ENCODE assay signal across 18 cellular contexts in genomic region chr2:6934758-6935638, GRCh38. TPM values are rescaled to one million over a fixed set of nuclear protein-coding genes. Genes with fewer than 3 reads are reported as not detected.
DNase-seq lines count a peak whose midpoint lies in the region; ATAC-seq and TF ChIP-seq lines count a peak whose summit lies in the region.
"Had no signal": no experiment of that assay in that cellular context is flagged by ENCODE, and none has a peak within 500 bp of the region (broad histone marks: within the 10 kb centered on the region; RNA-seq: fewer than 3 reads in every experiment).

No MANE protein-coding gene starts in this region.

- peaks cover 42% of the 10 kb centered on the region for H3K4me1 Mint-ChIP-seq in activated naive CD8-positive, alpha-beta T cell treated with anti-CD3 and anti-CD28 coated beads, Interleukin-2, amount 50 U/mL, for 24 hours
- H3K4me1 Mint-ChIP-seq in naive thymus-derived CD4-positive, alpha-beta T cell: peaks cover 35 to 89% (median 81%) of the 10 kb centered on the region in 7 donors
- peaks cover 45% of the 10 kb centered on the region for H3K4me1 Mint-ChIP-seq in stimulated activated effector memory CD8-positive, alpha-beta T cell treated with anti-CD3 and anti-CD28 coated beads, Interleukin-12 subunit alpha, Interleukin-12 subunit beta, amount 100 ng/mL, for 72 hours
- peaks cover 20% of the 10 kb centered on the region for H3K4me1 Mint-ChIP-seq in nephron progenitor cell

- peaks cover 3 to 36% of the 10 kb centered on the region in 2 donors for H3K4me1 ChIP-seq in naive thymus-derived CD4-positive, alpha-beta T cell (ENCODE audit: control insufficient read depth in 2 of 2, insufficient read depth in 2 of 2, low read length in 2 of 2)
- H3K4me1 ChIP-seq: tibial artery had no signal

- POLR2A ChIA-PET in naive thymus-derived CD4-positive, alpha-beta T cell (lab: Charles Lee): interaction anchor here (1.0 to 1.1 kb wide), 2 partner anchors 14 to 16 kb away, joined by 3 to 4 read pairs; no protein-coding TSS in a partner anchor

- peak overlapping the region; percentile 1 for H3K27ac Mint-ChIP-seq in activated naive CD8-positive, alpha-beta T cell treated with anti-CD3 and anti-CD28 coated beads, Interleukin-2, amount 50 U/mL, for 24 hours
- H3K27ac Mint-ChIP-seq in naive thymus-derived CD4-positive, alpha-beta T cell: peak overlapping the region; percentile 6 to 88 (median 45)
- no peak overlapping the region for H3K27ac Mint-ChIP-seq in stimulated activated effector memory CD8-positive, alpha-beta T cell treated with anti-CD3 and anti-CD28 coated beads, Interleukin-12 subunit alpha, Interleukin-12 subunit beta, amount 100 ng/mL, for 72 hours
- H3K27ac Mint-ChIP-seq in nephron progenitor cell: no peak overlapping the region
- H3K27ac Mint-ChIP-seq: stimulated activated memory B cell treated with anti-CD40 and anti-IgM and Interleukin-4, amounts not matched to agents 10 μg/mL and 1 μg/mL and 100 μg/mL, for 72 hours had no signal

- H3K4me3 ChIP-seq in naive thymus-derived CD4-positive, alpha-beta T cell (ENCODE audit: low read length): no peak overlapping the region
- H3K4me3 ChIP-seq: coronary artery, PC-9, tibial artery had no signal

- no peaks in the 10 kb centered on the region for H3K27me3 Mint-ChIP-seq in activated naive CD8-positive, alpha-beta T cell treated with anti-CD3 and anti-CD28 coated beads, Interleukin-2, amount 50 U/mL, for 24 hours
- no peaks in the 10 kb centered on the region for H3K27me3 Mint-ChIP-seq in naive thymus-derived CD4-positive, alpha-beta T cell
- H3K27me3 Mint-ChIP-seq in nephron progenitor cell (ENCODE audit: low read depth, poor library complexity): no peaks in the 10 kb centered on the region
- H3K27me3 Mint-ChIP-seq: stimulated activated memory B cell treated with anti-CD40 and anti-IgM and Interleukin-4, amounts not matched to agents 10 μg/mL and 1 μg/mL and 100 μg/mL, for 72 hours had no signal

- no peaks in the 10 kb centered on the region for H3K36me3 ChIP-seq in naive thymus-derived CD4-positive, alpha-beta T cell (ENCODE audit: control insufficient read depth in 2 of 3, insufficient read depth in 3 of 3, low read length in 3 of 3)
- H3K36me3 ChIP-seq: tibial artery had no signal

- TF ChIP-seq CTCF in nephron progenitor cell (IDR thresholded peaks at IDR 0.05): no peak

- no peak overlapping the region for H3K27ac ChIP-seq in naive thymus-derived CD4-positive, alpha-beta T cell (ENCODE audit: low read depth, low read length)
- H3K27ac ChIP-seq: 22Rv1, coronary artery, PC-9, tibial artery had no signal

- no peaks in the 10 kb centered on the region for H3K9me3 ChIP-seq in naive thymus-derived CD4-positive, alpha-beta T cell (ENCODE audit: control insufficient read depth in 2 of 3, low read length in 3 of 3)
- H3K9me3 ChIP-seq: tibial artery had no signal

- intact Hi-C loops in naive thymus-derived CD4-positive, alpha-beta T cell (cut with micrococcal nuclease): loop anchor here in 1 of 2 donors (1.0 to 5.0 kb wide), 2 partner anchors 14 to 38 kb away; no protein-coding TSS in a partner anchor

- CTCF ChIA-PET in naive thymus-derived CD4-positive, alpha-beta T cell (lab: Charles Lee): interaction anchor here (1.5 kb wide), 1 partner anchor 14 kb away, joined by 11 read pairs; no protein-coding TSS in a partner anchor

- peaks cover 0 to 2% of the 10 kb centered on the region in 2 donors for H3K27me3 ChIP-seq in naive thymus-derived CD4-positive, alpha-beta T cell (ENCODE audit: control insufficient read depth in 2 of 2, insufficient read depth in 2 of 2, low read length in 2 of 2)
- H3K27me3 ChIP-seq: tibial artery had no signal

- H3K9me3 Mint-ChIP-seq in activated naive CD8-positive, alpha-beta T cell treated with anti-CD3 and anti-CD28 coated beads, Interleukin-2, amount 50 U/mL, for 24 hours: no peaks in the 10 kb centered on the region
- peaks cover 0 to 13% (median 8%) of the 10 kb centered on the region in 11 donors for H3K9me3 Mint-ChIP-seq in naive thymus-derived CD4-positive, alpha-beta T cell
- no peaks in the 10 kb centered on the region for H3K9me3 Mint-ChIP-seq in stimulated activated effector memory CD8-positive, alpha-beta T cell treated with anti-CD3 and anti-CD28 coated beads, Interleukin-12 subunit alpha, Interleukin-12 subunit beta, amount 100 ng/mL, for 72 hours
- peaks cover 12% of the 10 kb centered on the region for H3K9me3 Mint-ChIP-seq in nephron progenitor cell

- peaks cover 8% of the 10 kb centered on the region for H3K36me3 Mint-ChIP-seq in activated naive CD8-positive, alpha-beta T cell treated with anti-CD3 and anti-CD28 coated beads, Interleukin-2, amount 50 U/mL, for 24 hours (ENCODE audit: low read depth)
- H3K36me3 Mint-ChIP-seq in naive thymus-derived CD4-positive, alpha-beta T cell: peaks cover 3 to 33% (median 22%) of the 10 kb centered on the region in 5 donors
- H3K36me3 Mint-ChIP-seq in stimulated activated effector memory CD8-positive, alpha-beta T cell treated with anti-CD3 and anti-CD28 coated beads, Interleukin-12 subunit alpha, Interleukin-12 subunit beta, amount 100 ng/mL, for 72 hours: no peaks in the 10 kb centered on the region
- peaks cover 30% of the 10 kb centered on the region for H3K36me3 Mint-ChIP-seq in nephron progenitor cell (ENCODE audit: low read depth)
- H3K36me3 Mint-ChIP-seq: stimulated activated memory B cell treated with anti-CD40 and anti-IgM and Interleukin-4, amounts not matched to agents 10 μg/mL and 1 μg/mL and 100 μg/mL, for 72 hours had no signal

- DNase-seq in SIG-M5 treated with dmso at 0.1 percent for 504 hours (lab: John Stamatoyannopoulos, UW; ENCODE audit: unreplicated experiment): peak; percentile 52
- no peak for DNase-seq in SIG-M5 (lab: John Stamatoyannopoulos, UW)
- DNase-seq in Kasumi-1 (lab: John Stamatoyannopoulos, UW): peak; percentile 82 to 85
- no peak for DNase-seq in activated naive CD8-positive, alpha-beta T cell treated with anti-CD3 and anti-CD28 coated beads, Interleukin-2, amount 50 U/mL, for 24 hours
- no peak for DNase-seq in naive thymus-derived CD4-positive, alpha-beta T cell
- no peak for DNase-seq in stimulated activated effector memory CD8-positive, alpha-beta T cell treated with anti-CD3 and anti-CD28 coated beads, Interleukin-12 subunit alpha, Interleukin-12 subunit beta, amount 100 ng/mL, for 72 hours (ENCODE audit: low spot score in 2 of 2)
- DNase-seq in nephron progenitor cell: no peak
- no peak for DNase-seq in kidney glomerular epithelial cell (lab: John Stamatoyannopoulos, UW)
- DNase-seq: activated naive CD4-positive, alpha-beta T cell; activated T-cell treated with anti-CD3 and anti-CD28 coated beads for 4 hours; IMR-90; NCI-H1105; NCI-H526 treated with DMSO at 0.1 percent for 48 hours; PC-9; tibial artery had no signal

- no peak for ATAC-seq in activated naive CD8-positive, alpha-beta T cell treated with anti-CD3 and anti-CD28 coated beads, Interleukin-2, amount 50 U/mL, for 24 hours
- no peak for ATAC-seq in naive thymus-derived CD4-positive, alpha-beta T cell
- ATAC-seq in stimulated activated effector memory CD8-positive, alpha-beta T cell treated with anti-CD3 and anti-CD28 coated beads, Interleukin-12 subunit alpha, Interleukin-12 subunit beta, amount 100 ng/mL, for 72 hours: no peak
- ATAC-seq: stimulated activated memory B cell treated with anti-CD40 and anti-IgM and Interleukin-4, amounts not matched to agents 10 μg/mL and 1 μg/mL and 100 μg/mL, for 72 hours had no signal

- no peak overlapping the region for H3K4me3 Mint-ChIP-seq in activated naive CD8-positive, alpha-beta T cell treated with anti-CD3 and anti-CD28 coated beads, Interleukin-2, amount 50 U/mL, for 24 hours
- peak overlapping the region; percentile 2 to 68 (median 42) for H3K4me3 Mint-ChIP-seq in naive thymus-derived CD4-positive, alpha-beta T cell
- no peak overlapping the region for H3K4me3 Mint-ChIP-seq in stimulated activated effector memory CD8-positive, alpha-beta T cell treated with anti-CD3 and anti-CD28 coated beads, Interleukin-12 subunit alpha, Interleukin-12 subunit beta, amount 100 ng/mL, for 72 hours
- no peak overlapping the region for H3K4me3 Mint-ChIP-seq in nephron progenitor cell
- H3K4me3 Mint-ChIP-seq: stimulated activated memory B cell treated with anti-CD40 and anti-IgM and Interleukin-4, amounts not matched to agents 10 μg/mL and 1 μg/mL and 100 μg/mL, for 72 hours had no signal

RNA-seq across cellular contexts. Expression of gene RNF144A, which starts 17.8 kb away (rescaled TPM):
- 10 to 100 TPM; 40.0 to 74.4 (median 61.2) TPM for total RNA-seq in naive thymus-derived CD4-positive, alpha-beta T cell
- polyA plus RNA-seq in naive thymus-derived CD4-positive, alpha-beta T cell: 10 to 100 TPM; 21.2 to 23.5 TPM

RNA-seq across cellular contexts. Expression of gene RSAD2, which starts 57.4 kb away (rescaled TPM):
- 10 to 100 TPM in 1 of 5 experiments, 1 to 10 TPM in 4; 5.0 to 72.6 (median 5.6) TPM for total RNA-seq in naive thymus-derived CD4-positive, alpha-beta T cell
- 10 to 100 TPM in 1 of 2 donors, 1 to 10 TPM in 1; 8.2 to 15.0 TPM for polyA plus RNA-seq in naive thymus-derived CD4-positive, alpha-beta T cell
- total RNA-seq: IMR-90, PC-9 had no signal
- polyA plus RNA-seq: IMR-90 had no signal

Comparison
In these comparisons a context has a peak if more than half of its experiments do, and no peak if none do; other contexts are left out.
1. DNase-seq: peak in SIG-M5 treated with dmso at 0.1 percent for 504 hours (single experiment) and Kasumi-1 (2 of 2); none in SIG-M5 (single experiment), activated naive CD8-positive, alpha-beta T cell treated with anti-CD3 and anti-CD28 coated beads, Interleukin-2, amount 50 U/mL, for 24 hours (single experiment), naive thymus-derived CD4-positive, alpha-beta T cell (0 of 9), stimulated activated effector memory CD8-positive, alpha-beta T cell treated with anti-CD3 and anti-CD28 coated beads, Interleukin-12 subunit alpha, Interleukin-12 subunit beta, amount 100 ng/mL, for 72 hours (0 of 2), nephron progenitor cell (single experiment) and kidney glomerular epithelial cell (single experiment).
2. H3K27ac Mint-ChIP-seq: peak in activated naive CD8-positive, alpha-beta T cell treated with anti-CD3 and anti-CD28 coated beads, Interleukin-2, amount 50 U/mL, for 24 hours (single experiment) and naive thymus-derived CD4-positive, alpha-beta T cell (9 of 9); none in stimulated activated effector memory CD8-positive, alpha-beta T cell treated with anti-CD3 and anti-CD28 coated beads, Interleukin-12 subunit alpha, Interleukin-12 subunit beta, amount 100 ng/mL, for 72 hours (single experiment) and nephron progenitor cell (single experiment).
3. H3K4me3 Mint-ChIP-seq: peak in naive thymus-derived CD4-positive, alpha-beta T cell (10 of 10); none in activated naive CD8-positive, alpha-beta T cell treated with anti-CD3 and anti-CD28 coated beads, Interleukin-2, amount 50 U/mL, for 24 hours (single experiment), stimulated activated effector memory CD8-positive, alpha-beta T cell treated with anti-CD3 and anti-CD28 coated beads, Interleukin-12 subunit alpha, Interleukin-12 subunit beta, amount 100 ng/mL, for 72 hours (single experiment) and nephron progenitor cell (single experiment).